In genomic region chr6:111829581-111829980, GRCh38 we compare ENCODE assay signal across 18 cellular contexts. TPM values are rescaled to one million over a fixed set of nuclear protein-coding genes. Genes with fewer than 3 reads are reported as not detected.
DNase-seq lines count a peak whose midpoint lies in the region; ATAC-seq, FAIRE-seq and TF ChIP-seq lines count a peak whose summit lies in the region.
"Had no signal": no experiment of that assay in that cellular context is flagged by ENCODE, and none has a peak within 500 bp of the region (broad histone marks: within the 10 kb centered on the region; RNA-seq: fewer than 3 reads in every experiment).

No MANE protein-coding gene starts in this region.

- POLR2A ChIA-PET in CD8-positive, alpha-beta memory T cell (lab: Charles Lee): no interaction called here
- POLR2A ChIA-PET in endothelial cell of umbilical vein (lab: Charles Lee): interaction anchor here (0.9 kb wide), 1 partner anchor 81 kb away, joined by 4 read pairs; no protein-coding TSS in a partner anchor

- peak; percentile 15 for FAIRE-seq in endothelial cell of umbilical vein (lab: Jason Lieb, UNC)
- FAIRE-seq in frontal cortex (lab: Jason Lieb, UNC): no peak

- TF ChIP-seq POLR2A in endothelial cell of umbilical vein (IDR thresholded peaks at IDR 0.05; ENCODE audit: low read depth, low read length): no peak

- no peak overlapping the region for H3K27ac ChIP-seq in CD4-positive, CD25-positive, alpha-beta regulatory T cell (ENCODE audit: insufficient read depth, low read length, poor library complexity, severe bottlenecking)
- no peak overlapping the region for H3K27ac ChIP-seq in CD8-positive, alpha-beta memory T cell (ENCODE audit: low read depth, low read length)
- H3K27ac ChIP-seq in endothelial cell of umbilical vein (ENCODE audit: insufficient read depth, low read depth, low read length): no peak overlapping the region
- H3K27ac ChIP-seq: BLaER1 treated with 17β-estradiol and CSF1 and Interleukin-3, amounts not matched to agents 10 nM and 100 nM; SJSA1 had no signal

- dilution Hi-C loops in endothelial cell of umbilical vein (cut with MboI; ENCODE audit: extremely low pct_ligation_motif_present, low sequenced_read_pairs): no loop called here

- H4K20me1 ChIP-seq in endothelial cell of umbilical vein (replicated peaks; ENCODE audit: control insufficient read depth, extremely low read depth, insufficient read depth, low read length): no peaks in the 10 kb centered on the region

- intact Hi-C loops in activated T-helper 1 cell treated with anti-CD3 and anti-CD28 coated beads, Interleukin-12 subunit alpha, Interleukin-12 subunit beta, Interleukin-2, Interleukin-4 antibody, amounts not matched to agents 30 ng/mL and 10 ng/mL and 1 ng/mL, durations not matched to agents 14 hours and 24 hours and 36 hours (cut with micrococcal nuclease): no loop called here
- intact Hi-C loops in endothelial cell of umbilical vein (cut with micrococcal nuclease): no loop called here

- H3K27me3 ChIP-seq in CD4-positive, CD25-positive, alpha-beta regulatory T cell (ENCODE audit: control insufficient read depth, insufficient read depth, low read length): no peaks in the 10 kb centered on the region
- H3K27me3 ChIP-seq in CD8-positive, alpha-beta memory T cell (ENCODE audit: insufficient read depth, low read length, poor library complexity, severe bottlenecking): no peaks in the 10 kb centered on the region
- no peaks in the 10 kb centered on the region for H3K27me3 ChIP-seq in endothelial cell of umbilical vein (ENCODE audit: control insufficient read depth in 2 of 2, insufficient read depth in 2 of 2, low read length in 2 of 2)
- H3K27me3 ChIP-seq: BLaER1 treated with 17β-estradiol and CSF1 and Interleukin-3, amounts not matched to agents 10 nM and 100 nM; MG63; SJSA1 had no signal

- no peak for DNase-seq in CD4-positive, CD25-positive, alpha-beta regulatory T cell
- no peak for DNase-seq in CD8-positive, alpha-beta memory T cell
- DNase-seq in activated T-helper 1 cell treated with anti-CD3 and anti-CD28 coated beads, Interleukin-12 subunit alpha, Interleukin-12 subunit beta, Interleukin-2, Interleukin-4 antibody, amounts not matched to agents 30 ng/mL and 10 ng/mL and 1 ng/mL, durations not matched to agents 14 hours and 24 hours and 36 hours (ENCODE audit: low spot score): no peak
- DNase-seq in endothelial cell of umbilical vein (ENCODE audit: low read depth, low spot score) (peak; percentile 56), frontal cortex (ENCODE audit: low spot score in 2 of 2) (no peak), SIG-M5 treated with dmso at 0.1 percent for 504 hours (lab: John Stamatoyannopoulos, UW; ENCODE audit: unreplicated experiment) (no peak), pons (ENCODE audit: low spot score) (no peak)
- DNase-seq: DMS79 treated with DMSO at 0.1 percent for 48 hours, H7, HFFc6, Kasumi-1, MG63, NCI-H1105, NCI-H2081 treated with DMSO at 0.1 percent for 48 hours had no signal

- no TSS peak for BruUV-seq in endothelial cell of umbilical vein (replicated peaks; lab: Mats Ljungman, UMichigan)

- peaks cover 37 to 95% (median 74%) of the 10 kb centered on the region in 4 donors for H3K4me1 Mint-ChIP-seq in CD4-positive, CD25-positive, alpha-beta regulatory T cell
- peaks cover 34 to 87% (median 35%) of the 10 kb centered on the region in 3 donors for H3K4me1 Mint-ChIP-seq in CD8-positive, alpha-beta memory T cell
- H3K4me1 Mint-ChIP-seq in activated T-helper 1 cell treated with anti-CD3 and anti-CD28 coated beads, Interleukin-12 subunit alpha, Interleukin-12 subunit beta, Interleukin-2, Interleukin-4 antibody, amounts not matched to agents 30 ng/mL and 10 ng/mL and 1 ng/mL, durations not matched to agents 14 hours and 24 hours and 36 hours (ENCODE audit: low read depth): peaks cover 95% of the 10 kb centered on the region

- no peaks in the 10 kb centered on the region for H3K9me3 ChIP-seq in CD4-positive, CD25-positive, alpha-beta regulatory T cell (ENCODE audit: control insufficient read depth in 2 of 2, low read length in 2 of 2)
- no peaks in the 10 kb centered on the region for H3K9me3 ChIP-seq in CD8-positive, alpha-beta memory T cell (ENCODE audit: low read length)
- H3K9me3 ChIP-seq in endothelial cell of umbilical vein (replicated peaks; ENCODE audit: control insufficient read depth, insufficient read depth, low read length): no peaks in the 10 kb centered on the region
- H3K9me3 ChIP-seq: MG63, SJSA1 had no signal

- peaks cover 7% of the 10 kb centered on the region for H3K79me2 ChIP-seq in endothelial cell of umbilical vein (ENCODE audit: control insufficient read depth, insufficient read depth, low read length)

- no peaks in the 10 kb centered on the region for H3K27me3 Mint-ChIP-seq in CD4-positive, CD25-positive, alpha-beta regulatory T cell
- H3K27me3 Mint-ChIP-seq in CD8-positive, alpha-beta memory T cell: no peaks in the 10 kb centered on the region
- no peaks in the 10 kb centered on the region for H3K27me3 Mint-ChIP-seq in activated T-helper 1 cell treated with anti-CD3 and anti-CD28 coated beads, Interleukin-12 subunit alpha, Interleukin-12 subunit beta, Interleukin-2, Interleukin-4 antibody, amounts not matched to agents 30 ng/mL and 10 ng/mL and 1 ng/mL, durations not matched to agents 14 hours and 24 hours and 36 hours (ENCODE audit: insufficient read depth)

- H3K4me1 ChIP-seq in CD4-positive, CD25-positive, alpha-beta regulatory T cell (ENCODE audit: control insufficient read depth, insufficient read depth, low read length, poor library complexity, severe bottlenecking): peaks cover 58% of the 10 kb centered on the region
- H3K4me1 ChIP-seq in CD8-positive, alpha-beta memory T cell (ENCODE audit: insufficient read depth, low read length): peaks cover 68% of the 10 kb centered on the region
- peaks cover 19% of the 10 kb centered on the region for H3K4me1 ChIP-seq in endothelial cell of umbilical vein (ENCODE audit: control insufficient read depth, extremely low read depth, insufficient read depth, low read length)

- no peak for ATAC-seq in CD4-positive, CD25-positive, alpha-beta regulatory T cell (ENCODE audit: low read depth in 2 of 2)
- no peak for ATAC-seq in GM18519 (IDR thresholded peaks at IDR 0.05; ENCODE audit: low FRiP score, unreplicated experiment)
- ATAC-seq: Panc1 had no signal

- CTCF ChIA-PET in CD8-positive, alpha-beta memory T cell (lab: Charles Lee): interaction anchor here (0.8 to 1.2 kb wide), 3 partner anchors 11 to 40 kb away, joined by 3 read pairs; no protein-coding TSS in a partner anchor
- CTCF ChIA-PET in endothelial cell of umbilical vein (lab: Charles Lee): interaction anchor here (0.8 to 1.4 kb wide), 2 partner anchors 35 to 50 kb away, joined by 3 read pairs; no protein-coding TSS in a partner anchor

- no peak overlapping the region for H3K9ac ChIP-seq in endothelial cell of umbilical vein (replicated peaks; ENCODE audit: extremely low read depth, insufficient read depth, low read length)
- H3K9ac ChIP-seq: BLaER1 treated with 17β-estradiol and CSF1 and Interleukin-3, amounts not matched to agents 10 nM and 100 nM had no signal

- no peaks in the 10 kb centered on the region for H3K9me3 Mint-ChIP-seq in CD4-positive, CD25-positive, alpha-beta regulatory T cell
- no peaks in the 10 kb centered on the region for H3K9me3 Mint-ChIP-seq in CD8-positive, alpha-beta memory T cell
- no peaks in the 10 kb centered on the region for H3K9me3 Mint-ChIP-seq in activated T-helper 1 cell treated with anti-CD3 and anti-CD28 coated beads, Interleukin-12 subunit alpha, Interleukin-12 subunit beta, Interleukin-2, Interleukin-4 antibody, amounts not matched to agents 30 ng/mL and 10 ng/mL and 1 ng/mL, durations not matched to agents 14 hours and 24 hours and 36 hours
- H3K9me3 Mint-ChIP-seq: HFFc6 had no signal

- H3K4me2 ChIP-seq in endothelial cell of umbilical vein (ENCODE audit: insufficient read depth, low read length): no peak overlapping the region
- H3K4me2 ChIP-seq: BLaER1 treated with 17β-estradiol and CSF1 and Interleukin-3, amounts not matched to agents 10 nM and 100 nM had no signal

- H3K36me3 Mint-ChIP-seq in CD4-positive, CD25-positive, alpha-beta regulatory T cell: peaks cover 24% of the 10 kb centered on the region
- H3K36me3 Mint-ChIP-seq in CD8-positive, alpha-beta memory T cell: peaks cover 0 to 51% (median 4%) of the 10 kb centered on the region in 3 donors
- H3K36me3 Mint-ChIP-seq in activated T-helper 1 cell treated with anti-CD3 and anti-CD28 coated beads, Interleukin-12 subunit alpha, Interleukin-12 subunit beta, Interleukin-2, Interleukin-4 antibody, amounts not matched to agents 30 ng/mL and 10 ng/mL and 1 ng/mL, durations not matched to agents 14 hours and 24 hours and 36 hours (ENCODE audit: low read depth): peaks cover 49% of the 10 kb centered on the region

- H3K36me3 ChIP-seq in CD4-positive, CD25-positive, alpha-beta regulatory T cell (ENCODE audit: control insufficient read depth, insufficient read depth, low read length): peaks cover 25% of the 10 kb centered on the region
- H3K36me3 ChIP-seq in CD8-positive, alpha-beta memory T cell (ENCODE audit: insufficient read depth, low read length): peaks cover 6% of the 10 kb centered on the region
- no peaks in the 10 kb centered on the region for H3K36me3 ChIP-seq in endothelial cell of umbilical vein (ENCODE audit: control insufficient read depth in 2 of 2, extremely low read depth in 1 of 2, insufficient read depth in 2 of 2, low read length in 2 of 2)
- H3K36me3 ChIP-seq: SJSA1 had no signal

- no peak overlapping the region for H3K4me3 ChIP-seq in CD4-positive, CD25-positive, alpha-beta regulatory T cell (ENCODE audit: low read depth, low read length)
- no peak overlapping the region for H3K4me3 ChIP-seq in CD8-positive, alpha-beta memory T cell (ENCODE audit: low read length)
- no peak overlapping the region for H3K4me3 ChIP-seq in endothelial cell of umbilical vein (replicated peaks in 1 of 3; ENCODE audit: insufficient read depth in 1 of 3, low read depth in 1 of 3, low read length in 3 of 3)
- H3K4me3 ChIP-seq: BLaER1 treated with 17β-estradiol and CSF1 and Interleukin-3, amounts not matched to agents 10 nM and 100 nM; MG63; SJSA1 had no signal

- no peak overlapping the region for H3K4me3 Mint-ChIP-seq in CD4-positive, CD25-positive, alpha-beta regulatory T cell
- H3K4me3 Mint-ChIP-seq in CD8-positive, alpha-beta memory T cell: no peak overlapping the region
- no peak overlapping the region for H3K4me3 Mint-ChIP-seq in activated T-helper 1 cell treated with anti-CD3 and anti-CD28 coated beads, Interleukin-12 subunit alpha, Interleukin-12 subunit beta, Interleukin-2, Interleukin-4 antibody, amounts not matched to agents 30 ng/mL and 10 ng/mL and 1 ng/mL, durations not matched to agents 14 hours and 24 hours and 36 hours
- H3K4me3 Mint-ChIP-seq: HFFc6 had no signal

- H2AFZ ChIP-seq in endothelial cell of umbilical vein (ENCODE audit: low read depth, low read length): no peak overlapping the region

- H3K27ac Mint-ChIP-seq in CD4-positive, CD25-positive, alpha-beta regulatory T cell: peak overlapping the region; percentile 38 to 69 (median 67)
- peak overlapping the region in 7 of 8 donors; percentile 7 to 89 (median 41) for H3K27ac Mint-ChIP-seq in CD8-positive, alpha-beta memory T cell
- H3K27ac Mint-ChIP-seq in activated T-helper 1 cell treated with anti-CD3 and anti-CD28 coated beads, Interleukin-12 subunit alpha, Interleukin-12 subunit beta, Interleukin-2, Interleukin-4 antibody, amounts not matched to agents 30 ng/mL and 10 ng/mL and 1 ng/mL, durations not matched to agents 14 hours and 24 hours and 36 hours: peak overlapping the region; percentile 41
- H3K27ac Mint-ChIP-seq: HFFc6 had no signal

- TF ChIP-seq CTCF in endothelial cell of umbilical vein (IDR thresholded peaks at IDR 0.05; ENCODE audit: extremely low read depth in 1 of 2, insufficient read depth in 1 of 2, low read depth in 1 of 2, low read length in 2 of 2): no peak

- H3K9me1 ChIP-seq in endothelial cell of umbilical vein (replicated peaks; ENCODE audit: control insufficient read depth, extremely low read depth, insufficient read depth, low read length): no peaks in the 10 kb centered on the region

RNA-seq across cellular contexts. Expression of gene FYN, which starts 43.7 kb away (rescaled TPM):
- 592 TPM for total RNA-seq in CD4-positive, CD25-positive, alpha-beta regulatory T cell
- 100 to 1,000 TPM; 267 to 320 (median 288) TPM for polyA plus RNA-seq in CD4-positive, CD25-positive, alpha-beta regulatory T cell
- total RNA-seq in CD8-positive, alpha-beta memory T cell: 100 to 1,000 TPM; 481 to 491 TPM
- 611 TPM for polyA plus RNA-seq in CD8-positive, alpha-beta memory T cell
- 347 and 355 TPM in 2 replicates for total RNA-seq in activated T-helper 1 cell treated with anti-CD3 and anti-CD28 coated beads, Interleukin-12 subunit alpha, Interleukin-12 subunit beta, Interleukin-2, Interleukin-4 antibody, amounts not matched to agents 30 ng/mL and 10 ng/mL and 1 ng/mL, durations not matched to agents 14 hours and 24 hours and 36 hours
- 143 and 151 TPM in 2 replicates for total RNA-seq in endothelial cell of umbilical vein
- polyA plus RNA-seq in endothelial cell of umbilical vein: 59.2 and 69.0 TPM in 2 replicates
- polyA plus RNA-seq in endothelial cell of umbilical vein (2011; cell fraction: cytosol; rRNA removed): 64.4 and 72.7 TPM in 2 replicates
- polyA plus RNA-seq in endothelial cell of umbilical vein (2011; cell fraction: nucleus; rRNA removed): 171 and 177 TPM in 2 replicates
- polyA plus RNA-seq in endothelial cell of umbilical vein (2012): 88.2 and 93.3 TPM in 2 replicates
- polyA minus RNA-seq in endothelial cell of umbilical vein: 96.4 and 114 TPM in 2 replicates
- 35.5 TPM for polyA minus RNA-seq in endothelial cell of umbilical vein (2011; cell fraction: cytosol; rRNA and poly(A)+ RNA removed)
- 131 and 165 TPM in 2 replicates for polyA minus RNA-seq in endothelial cell of umbilical vein (2011; cell fraction: nucleus; rRNA and poly(A)+ RNA removed)
- total RNA-seq in frontal cortex: 319 TPM
